In the genomic region with DNA sequence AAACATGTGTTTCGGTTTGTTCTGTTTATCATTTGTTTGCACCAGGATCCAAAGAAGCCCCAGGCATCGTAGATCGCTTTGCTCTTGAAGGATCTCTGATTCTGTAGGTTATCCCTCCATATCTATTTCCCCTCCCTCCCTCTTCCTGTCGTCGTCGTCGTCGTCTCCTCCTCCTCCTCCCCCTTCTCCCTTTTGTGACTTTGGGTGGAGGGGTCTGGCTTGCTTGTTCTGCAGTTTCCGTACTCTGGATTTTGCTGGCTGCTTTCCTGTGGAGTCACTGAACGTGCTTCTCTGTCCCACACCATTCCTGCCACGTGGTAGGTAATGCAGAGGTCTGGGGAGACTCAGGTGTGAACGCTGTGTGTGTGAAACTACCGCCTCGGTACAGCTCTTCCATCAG, we compare ENCODE assay signal across 16 cellular contexts.
"Had no signal": no experiment of that assay in that cellular context is flagged by ENCODE, and none has a peak within 500 bp of the region (broad histone marks: within the 10 kb centered on the region; RNA-seq: fewer than 3 reads in every experiment).

No MANE protein-coding gene starts in this region.

- H3K9me3 ChIP-seq: breast epithelium, tibial artery had no signal

- H3K27ac Mint-ChIP-seq: activated T-helper 2 cell treated with anti-CD3 and anti-CD28 coated beads, Interferon-gamma antibody, Interleukin-2, Interleukin-4, amounts not matched to agents 10 μg/mL and 5 μg/mL and 100 μg/mL, durations not matched to agents 14 hours and 24 hours and 36 hours; immature natural killer cell; natural killer cell; stimulated activated effector memory CD8-positive, alpha-beta T cell treated with anti-CD3 and anti-CD28 coated beads, Interleukin-12 subunit alpha, Interleukin-12 subunit beta, amount 100 ng/mL, for 72 hours had no signal

- H3K36me3 ChIP-seq: breast epithelium, tibial artery had no signal

- DNase-seq: activated CD4-positive, alpha-beta T cell treated with anti-CD3 and anti-CD28 coated beads, Interleukin-2, amount 50 U/mL, for 48 hours; activated CD8-positive, alpha-beta memory T cell treated with anti-CD3 and anti-CD28 coated beads, Interleukin-2, amount 50 U/mL, for 4 hours; anterior cingulate cortex; immature natural killer cell; left cardiac atrium; natural killer cell; nucleus accumbens; T-helper 1 cell had no signal

- H3K36me3 Mint-ChIP-seq: immature natural killer cell; natural killer cell; stimulated activated effector memory CD8-positive, alpha-beta T cell treated with anti-CD3 and anti-CD28 coated beads, Interleukin-12 subunit alpha, Interleukin-12 subunit beta, amount 100 ng/mL, for 72 hours had no signal

- H3K4me3 ChIP-seq: breast epithelium, lung, SK-N-MC, tibial artery had no signal

- H3K4me3 Mint-ChIP-seq: activated naive CD8-positive, alpha-beta T cell; immature natural killer cell; natural killer cell; stimulated activated effector memory CD8-positive, alpha-beta T cell treated with anti-CD3 and anti-CD28 coated beads, Interleukin-12 subunit alpha, Interleukin-12 subunit beta, amount 100 ng/mL, for 72 hours had no signal

- H3K27ac ChIP-seq: breast epithelium, SK-N-MC, tibial artery had no signal

- H3K27me3 ChIP-seq: breast epithelium, tibial artery had no signal

- H3K4me1 ChIP-seq: breast epithelium had no signal

- H3K9me3 Mint-ChIP-seq: activated T-helper 2 cell treated with anti-CD3 and anti-CD28 coated beads, Interferon-gamma antibody, Interleukin-2, Interleukin-4, amounts not matched to agents 10 μg/mL and 5 μg/mL and 100 μg/mL, durations not matched to agents 14 hours and 24 hours and 36 hours; immature natural killer cell; natural killer cell; stimulated activated effector memory CD8-positive, alpha-beta T cell treated with anti-CD3 and anti-CD28 coated beads, Interleukin-12 subunit alpha, Interleukin-12 subunit beta, amount 100 ng/mL, for 72 hours had no signal

- ATAC-seq: esophagus mucosa; left cardiac atrium; natural killer cell; stimulated activated effector memory CD8-positive, alpha-beta T cell treated with anti-CD3 and anti-CD28 coated beads, Interleukin-12 subunit alpha, Interleukin-12 subunit beta, amount 100 ng/mL, for 72 hours had no signal

- H3K27me3 Mint-ChIP-seq: activated naive CD8-positive, alpha-beta T cell had no signal
